ENCODE assay signal across 1 cellular context in genomic region chr1:19469004-19469403, GRCh38.
TF ChIP-seq lines count a peak whose summit lies in the region.

No MANE protein-coding gene starts in this region.

TF ChIP-seq in IMR-90, 13 proteins besides CTCF, POLR2A, EP300 and RAD21:
- no peak for TF ChIP-seq FOS (IDR thresholded peaks at IDR 0.05; ENCODE audit: low read depth, low read length)
- no peak for TF ChIP-seq CHD1 (IDR thresholded peaks at IDR 0.05; ENCODE audit: low read depth, low read length)
- no peak for TF ChIP-seq NFE2L2 (IDR thresholded peaks at IDR 0.05; ENCODE audit: low read depth, low read length)
- no peak for TF ChIP-seq MAFK (IDR thresholded peaks at IDR 0.05; ENCODE audit: low read depth, low read length)
- no peak for TF ChIP-seq ELK1 (IDR thresholded peaks at IDR 0.05; ENCODE audit: borderline replicate concordance, low read depth, low read length)
- TF ChIP-seq RCOR1 (IDR thresholded peaks at IDR 0.05; ENCODE audit: insufficient replicate concordance, low read length), result no peak
- TF ChIP-seq BHLHE40 (IDR thresholded peaks at IDR 0.05; ENCODE audit: low read depth, low read length), result no peak
- TF ChIP-seq MAZ (IDR thresholded peaks at IDR 0.05; ENCODE audit: borderline replicate concordance, low read depth, low read length), result no peak
- TF ChIP-seq CEBPB (IDR thresholded peaks at IDR 0.05; ENCODE audit: low read depth, low read length), result no peak
- no peak for TF ChIP-seq SMC3 (IDR thresholded peaks at IDR 0.05; ENCODE audit: low read depth, low read length)
- no peak for TF ChIP-seq MXI1 (IDR thresholded peaks at IDR 0.05; ENCODE audit: borderline replicate concordance, low read depth, low read length)
- TF ChIP-seq RFX5 (IDR thresholded peaks at IDR 0.05; ENCODE audit: low read depth, low read length), result no peak
- TF ChIP-seq USF2 (IDR thresholded peaks at IDR 0.05; ENCODE audit: low read depth, low read length), result no peak
